Comparison of ENCODE assay signal across 1 cellular context in genomic region chr7:154795014-154795413, GRCh38.
TF ChIP-seq lines count a peak whose summit lies in the region.

No MANE protein-coding gene starts in this region.

TF ChIP-seq in K562, 482 proteins besides CTCF, POLR2A, EP300 and RAD21:
- TF ChIP-seq ATF3 (IDR thresholded peaks at IDR 0.05) (no peak), ATF3 (CRISPR knock-in tag; conservative IDR thresholded peaks at IDR 0.05) (no peak), ZNF445 (CRISPR knock-in tag; IDR thresholded peaks at IDR 0.05; ENCODE audit: low read depth) (no peak), TSHZ1 (CRISPR knock-in tag; IDR thresholded peaks at IDR 0.05) (no peak)
TF ChIP-seq in K562: peak in this region for 0.
